ENCODE assay signal across 13 cellular contexts in the genomic region with DNA sequence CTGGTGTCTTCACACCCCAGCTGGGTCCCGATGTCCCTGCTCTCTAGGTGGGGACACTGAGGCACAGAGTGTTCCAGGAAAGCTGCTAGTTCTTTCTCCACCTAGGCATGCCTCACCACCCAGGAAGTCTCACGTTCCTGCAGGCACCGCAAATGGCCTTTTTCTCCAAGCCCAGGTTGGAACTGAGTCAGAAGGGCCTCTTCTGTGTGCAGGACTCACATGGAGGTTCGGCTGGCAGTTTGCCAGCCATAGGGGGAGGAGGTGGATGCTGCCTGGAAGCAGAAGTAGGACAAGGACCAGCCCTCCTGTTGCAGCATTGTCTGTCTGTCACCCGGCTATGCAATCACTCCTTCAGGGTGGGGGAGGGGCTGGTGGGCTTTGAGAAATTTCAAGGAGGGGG.
DNase-seq lines count a peak whose midpoint lies in the region; ATAC-seq lines count a peak whose summit lies in the region.
"Had no signal": no experiment of that assay in that cellular context is flagged by ENCODE, and none has a peak within 500 bp of the region (broad histone marks: within the 10 kb centered on the region; RNA-seq: fewer than 3 reads in every experiment).

No MANE protein-coding gene starts in this region.

- no peak overlapping the region for H3K4me3 Mint-ChIP-seq in stimulated activated naive CD8-positive, alpha-beta T cell treated with anti-CD3 and anti-CD28 coated beads, Interleukin-15, amount 100 ng/mL, for 72 hours

- no peak for ATAC-seq in stimulated activated naive CD8-positive, alpha-beta T cell treated with anti-CD3 and anti-CD28 coated beads, Interleukin-15, amount 100 ng/mL, for 72 hours
- ATAC-seq: pancreas had no signal

- no peaks in the 10 kb centered on the region for H3K4me1 Mint-ChIP-seq in stimulated activated naive CD8-positive, alpha-beta T cell treated with anti-CD3 and anti-CD28 coated beads, Interleukin-15, amount 100 ng/mL, for 72 hours

- H3K9me3 Mint-ChIP-seq in stimulated activated naive CD8-positive, alpha-beta T cell treated with anti-CD3 and anti-CD28 coated beads, Interleukin-15, amount 100 ng/mL, for 72 hours = peaks cover 0 to 7% of the 10 kb centered on the region in 2 donors

- peak; percentile 41 for DNase-seq in NCI-H2196 (lab: John Stamatoyannopoulos, UW; ENCODE audit: unreplicated experiment)
- DNase-seq in NCI-H2196 treated with DMSO at 0.1 percent for 48 hours (lab: John Stamatoyannopoulos, UW; ENCODE audit: unreplicated experiment) = no peak
- DNase-seq in NCI-H69 (lab: John Stamatoyannopoulos, UW) = peak; percentile 83
- DNase-seq in astrocyte of the hippocampus (ENCODE audit: low read depth, low spot score) = peak; percentile 25
- DNase-seq in retina = peak; percentile 54
- no peak for DNase-seq in iPS-NIHi11 (ENCODE audit: low spot score)
- no peak for DNase-seq in NCI-H1105 treated with DMSO at 0.1 percent for 48 hours (lab: John Stamatoyannopoulos, UW)
- no peak for DNase-seq in stimulated activated naive CD8-positive, alpha-beta T cell treated with anti-CD3 and anti-CD28 coated beads, Interleukin-15, amount 100 ng/mL, for 72 hours
- DNase-seq: activated gamma-delta T cell, NCI-H446 treated with DMSO at 0.1 percent for 48 hours, pancreas, small intestine, stomach had no signal

- H3K27ac Mint-ChIP-seq in stimulated activated naive CD8-positive, alpha-beta T cell treated with anti-CD3 and anti-CD28 coated beads, Interleukin-15, amount 100 ng/mL, for 72 hours = no peak overlapping the region

- H3K27me3 Mint-ChIP-seq in stimulated activated naive CD8-positive, alpha-beta T cell treated with anti-CD3 and anti-CD28 coated beads, Interleukin-15, amount 100 ng/mL, for 72 hours = peaks cover 7% of the 10 kb centered on the region

Comparison
In these comparisons a context has a peak if more than half of its experiments do, and no peak if none do; other contexts are left out.
1. DNase-seq: peak in NCI-H2196 (single experiment), NCI-H69 (single experiment), astrocyte of the hippocampus (single experiment) and retina (single experiment); none in NCI-H2196 treated with DMSO at 0.1 percent for 48 hours (single experiment), iPS-NIHi11 (single experiment), NCI-H1105 treated with DMSO at 0.1 percent for 48 hours (single experiment) and stimulated activated naive CD8-positive, alpha-beta T cell treated with anti-CD3 and anti-CD28 coated beads, Interleukin-15, amount 100 ng/mL, for 72 hours (0 of 2).